In genomic region chr4:173698557-173699262, GRCh38 we compare ENCODE assay signal across 32 cellular contexts.
DNase-seq lines count a peak whose midpoint lies in the region; ATAC-seq, FAIRE-seq and TF ChIP-seq lines count a peak whose summit lies in the region.
"Had no signal": no experiment of that assay in that cellular context is flagged by ENCODE, and none has a peak within 500 bp of the region (broad histone marks: within the 10 kb centered on the region; RNA-seq: fewer than 3 reads in every experiment).

No MANE protein-coding gene starts in this region.

- peak; percentile 89 for ATAC-seq in Right ventricle myocardium inferior
- ATAC-seq in left lobe of liver: peak; percentile 69
- ATAC-seq in HG03460 (IDR thresholded peaks at IDR 0.05; ENCODE audit: unreplicated experiment): no peak
- ATAC-seq: natural killer cell treated with Interleukin-12 subunit alpha and Interleukin-12 subunit beta and Interleukin-15 and Interleukin-18, amount 100 ng/mL, for 72 hours; stimulated activated naive B cell treated with anti-CD40 and anti-IgM and Interleukin-4, amounts not matched to agents 10 μg/mL and 1 μg/mL and 100 μg/mL, for 72 hours; upper lobe of right lung had no signal

- peak; percentile 36 for FAIRE-seq in HTR-8/SVneo (lab: Jason Lieb, UNC)
- FAIRE-seq: A204.1, GM12892, kidney, RCC 7860 had no signal

- H3K36me3 Mint-ChIP-seq in progenitor cell of endocrine pancreas (ENCODE audit: insufficient read depth): no peaks in the 10 kb centered on the region
- H3K36me3 Mint-ChIP-seq: activated naive CD8-positive, alpha-beta T cell treated with anti-CD3 and anti-CD28 coated beads, Interleukin-2, amount 10 ng/mL, durations not matched to agents 7 days and 5 days; CD8-positive, alpha-beta memory T cell; IgD-negative memory B cell; natural killer cell treated with Interleukin-12 subunit alpha and Interleukin-12 subunit beta and Interleukin-15 and Interleukin-18, amount 100 ng/mL, for 72 hours; stimulated activated naive B cell treated with anti-CD40 and anti-IgM and Interleukin-4, amounts not matched to agents 10 μg/mL and 1 μg/mL and 100 μg/mL, for 72 hours had no signal

- H3K27ac Mint-ChIP-seq in progenitor cell of endocrine pancreas: no peak overlapping the region
- H3K27ac Mint-ChIP-seq: activated CD4-positive, alpha-beta T cell treated with anti-CD3 and anti-CD28 coated beads, Interleukin-2, amount 10 ng/mL, durations not matched to agents 24 days and 14 days; activated naive CD8-positive, alpha-beta T cell treated with anti-CD3 and anti-CD28 coated beads, Interleukin-2, amount 10 ng/mL, durations not matched to agents 7 days and 5 days; B cell; CD8-positive, alpha-beta memory T cell; IgD-negative memory B cell; natural killer cell treated with Interleukin-12 subunit alpha and Interleukin-12 subunit beta and Interleukin-15 and Interleukin-18, amount 100 ng/mL, for 72 hours; stimulated activated naive B cell treated with anti-CD40 and anti-IgM and Interleukin-4, amounts not matched to agents 10 μg/mL and 1 μg/mL and 100 μg/mL, for 72 hours had no signal

- DNase-seq in AG10803 (ENCODE audit: low read depth): peak; percentile 36
- no peak for DNase-seq in HTR-8/SVneo (ENCODE audit: insufficient read length, low spot score)
- DNase-seq in Right ventricle myocardium inferior (ENCODE audit: missing footprints): peak; percentile 56
- DNase-seq in left lobe of liver (ENCODE audit: low spot score): peak; percentile 51
- DNase-seq in GF-D8 (lab: John Stamatoyannopoulos, UW): no peak
- no peak for DNase-seq in progenitor cell of endocrine pancreas (ENCODE audit: low spot score, unreplicated experiment)
- DNase-seq in NCI-H2196 treated with DMSO at 0.1 percent for 48 hours (lab: John Stamatoyannopoulos, UW; ENCODE audit: unreplicated experiment): no peak
- DNase-seq: activated CD4-positive, alpha-beta T cell treated with anti-CD3 and anti-CD28 coated beads, Interleukin-2, amount 10 ng/mL, durations not matched to agents 24 days and 14 days; activated effector memory CD4-positive, alpha-beta T cell treated with anti-CD3 and anti-CD28 coated beads, Interleukin-2, amount 50 U/mL, for 16 hours; activated naive CD8-positive, alpha-beta T cell treated with anti-CD3 and anti-CD28 coated beads, Interleukin-2, amount 10 ng/mL, durations not matched to agents 7 days and 5 days; activated T-cell treated with anti-CD3 and anti-CD28 coated beads, Interleukin-2, amount 50 U/mL, for 1 hour; caudate nucleus; CD8-positive, alpha-beta memory T cell; DMS 273 treated with DMSO at 0.1 percent for 48 hours; effector memory CD4-positive, alpha-beta T cell; HCEC 1CT; kidney; NCI-H1048; NCI-H1694; NCI-H510A; stimulated activated naive B cell treated with anti-CD40 and anti-IgM and Interleukin-4, amounts not matched to agents 10 μg/mL and 1 μg/mL and 100 μg/mL, for 72 hours; upper lobe of right lung had no signal

- H3K4me3 ChIP-seq in AG10803 (ENCODE audit: low read length): no peak overlapping the region
- H3K4me3 ChIP-seq: coronary artery, lung, skin epidermis, upper lobe of right lung had no signal

- peaks cover 18% of the 10 kb centered on the region for H3K4me1 Mint-ChIP-seq in progenitor cell of endocrine pancreas (ENCODE audit: low read depth)
- H3K4me1 Mint-ChIP-seq: activated CD4-positive, alpha-beta T cell treated with anti-CD3 and anti-CD28 coated beads, Interleukin-2, amount 10 ng/mL, durations not matched to agents 24 days and 14 days; activated naive CD8-positive, alpha-beta T cell treated with anti-CD3 and anti-CD28 coated beads, Interleukin-2, amount 10 ng/mL, durations not matched to agents 7 days and 5 days; B cell; CD8-positive, alpha-beta memory T cell; IgD-negative memory B cell; stimulated activated naive B cell treated with anti-CD40 and anti-IgM and Interleukin-4, amounts not matched to agents 10 μg/mL and 1 μg/mL and 100 μg/mL, for 72 hours had no signal

- intact Hi-C loops in Right ventricle myocardium inferior (cut with DNase I): no loop called here

- no peaks in the 10 kb centered on the region for H3K9me3 Mint-ChIP-seq in progenitor cell of endocrine pancreas (ENCODE audit: low read depth)
- H3K9me3 Mint-ChIP-seq: activated CD4-positive, alpha-beta T cell treated with anti-CD3 and anti-CD28 coated beads, Interleukin-2, amount 10 ng/mL, durations not matched to agents 24 days and 14 days; activated naive CD8-positive, alpha-beta T cell treated with anti-CD3 and anti-CD28 coated beads, Interleukin-2, amount 10 ng/mL, durations not matched to agents 7 days and 5 days; CD8-positive, alpha-beta memory T cell; natural killer cell treated with Interleukin-12 subunit alpha and Interleukin-12 subunit beta and Interleukin-15 and Interleukin-18, amount 100 ng/mL, for 72 hours; stimulated activated naive B cell treated with anti-CD40 and anti-IgM and Interleukin-4, amounts not matched to agents 10 μg/mL and 1 μg/mL and 100 μg/mL, for 72 hours had no signal

- H3K4me3 Mint-ChIP-seq in progenitor cell of endocrine pancreas (ENCODE audit: low read depth): no peak overlapping the region
- H3K4me3 Mint-ChIP-seq: activated CD4-positive, alpha-beta T cell treated with anti-CD3 and anti-CD28 coated beads, Interleukin-2, amount 10 ng/mL, durations not matched to agents 24 days and 14 days; activated naive CD8-positive, alpha-beta T cell treated with anti-CD3 and anti-CD28 coated beads, Interleukin-2, amount 10 ng/mL, durations not matched to agents 7 days and 5 days; B cell; CD8-positive, alpha-beta memory T cell; IgD-negative memory B cell; natural killer cell treated with Interleukin-12 subunit alpha and Interleukin-12 subunit beta and Interleukin-15 and Interleukin-18, amount 100 ng/mL, for 72 hours; stimulated activated naive B cell treated with anti-CD40 and anti-IgM and Interleukin-4, amounts not matched to agents 10 μg/mL and 1 μg/mL and 100 μg/mL, for 72 hours had no signal

- no peaks in the 10 kb centered on the region for H3K27me3 Mint-ChIP-seq in progenitor cell of endocrine pancreas
- H3K27me3 Mint-ChIP-seq: activated CD4-positive, alpha-beta T cell treated with anti-CD3 and anti-CD28 coated beads, Interleukin-2, amount 10 ng/mL, durations not matched to agents 24 days and 14 days; activated naive CD8-positive, alpha-beta T cell treated with anti-CD3 and anti-CD28 coated beads, Interleukin-2, amount 10 ng/mL, durations not matched to agents 7 days and 5 days; B cell; CD8-positive, alpha-beta memory T cell; IgD-negative memory B cell; natural killer cell treated with Interleukin-12 subunit alpha and Interleukin-12 subunit beta and Interleukin-15 and Interleukin-18, amount 100 ng/mL, for 72 hours; stimulated activated naive B cell treated with anti-CD40 and anti-IgM and Interleukin-4, amounts not matched to agents 10 μg/mL and 1 μg/mL and 100 μg/mL, for 72 hours had no signal

- TF ChIP-seq CTCF in AG10803 (conservative IDR thresholded peaks at IDR 0.05; ENCODE audit: low read length) (no peak), progenitor cell of endocrine pancreas (IDR thresholded peaks at IDR 0.05; ENCODE audit: unreplicated experiment) (no peak)

Comparison
In these comparisons a context has a peak if more than half of its experiments do, and no peak if none do; other contexts are left out.
1. DNase-seq: peak in AG10803 (single experiment), Right ventricle myocardium inferior (single experiment) and left lobe of liver (single experiment); none in HTR-8/SVneo (single experiment), GF-D8 (single experiment), progenitor cell of endocrine pancreas (single experiment) and NCI-H2196 treated with DMSO at 0.1 percent for 48 hours (single experiment).